ENCODE assay signal across 8 cellular contexts in genomic region chr19:19192910-19193423, GRCh38. TPM values are rescaled to one million over a fixed set of nuclear protein-coding genes. Genes with fewer than 3 reads are reported as not detected.
A peak's percentile ranks its signal among the peaks of the same experiment; 100 is the strongest.
DNase-seq lines count a peak whose midpoint lies in the region; ATAC-seq and TF ChIP-seq lines count a peak whose summit lies in the region.

No MANE protein-coding gene starts in this region.

- intact Hi-C loops in Panc1 (cut with micrococcal nuclease; ENCODE audit: unreplicated experiment) = no loop called here

- TF ChIP-seq CTCF in Panc1 (IDR thresholded peaks at IDR 0.05) (no peak), epithelial cell of proximal tubule (conservative IDR thresholded peaks at IDR 0.05; ENCODE audit: low read depth, low read length) (no peak)

- peak overlapping the region; percentile 91 for H2AFZ ChIP-seq in trophoblast cell (ENCODE audit: insufficient read depth, low read length, poor library complexity)

- H2AK5ac ChIP-seq in trophoblast cell (ENCODE audit: low read length) = no peak overlapping the region

- H4K12ac ChIP-seq in trophoblast cell (ENCODE audit: low read depth, low read length) = peak overlapping the region; percentile 93

- H2BK120ac ChIP-seq in trophoblast cell (ENCODE audit: insufficient read depth, low read length, poor library complexity) = peak overlapping the region; percentile 76

- WGBS in trophoblast cell (ENCODE audit: extremely low coverage, insufficient coverage, insufficient read length) = no CpG with 5 or more reads among the region's 22 CpGs

- TF ChIP-seq POLR2A in GM19099 (IDR thresholded peaks at IDR 0.05; ENCODE audit: extremely low read depth, insufficient read length, low read depth) = peak; percentile 65

- H3K79me1 ChIP-seq in trophoblast cell (ENCODE audit: low read length) = peaks cover 10% of the 10 kb centered on the region

- peak overlapping the region; percentile 94 for H4K8ac ChIP-seq in trophoblast cell (ENCODE audit: low read depth, low read length)

- H3K36me3 ChIP-seq in Panc1 (ENCODE audit: control insufficient read depth, insufficient read depth, low read length) (no peaks in the 10 kb centered on the region; the same call in 1 of the 2 replicates), trophoblast cell (ENCODE audit: control insufficient read depth in 1 of 2, insufficient read depth in 2 of 2, low read length in 2 of 2) (peaks cover 19 to 23% of the 10 kb centered on the region in 2 experiments)

- DNase-seq in Panc1 (ENCODE audit: low read depth, low spot score) = no peak
- DNase-seq in epithelial cell of proximal tubule (ENCODE audit: low read depth) = no peak
- DNase-seq in trophoblast cell = no peak
- DNase-seq in HuH-7.5 (ENCODE audit: low spot score) = no peak
- no peak for DNase-seq in Kasumi-1 (lab: John Stamatoyannopoulos, UW)
- no peak for DNase-seq in NCI-H345 treated with DMSO at 0.1 percent for 48 hours (lab: John Stamatoyannopoulos, UW; ENCODE audit: unreplicated experiment)
- DNase-seq in DMS114 treated with DMSO at 0.1 percent for 48 hours (lab: John Stamatoyannopoulos, UW; ENCODE audit: unreplicated experiment) = no peak

- no peaks in the 10 kb centered on the region for H3K27me3 ChIP-seq in Panc1 (ENCODE audit: control insufficient read depth, insufficient read depth, low read length)
- no peaks in the 10 kb centered on the region for H3K27me3 ChIP-seq in trophoblast cell (ENCODE audit: insufficient read depth, low read length)

- TSS peak; percentile 91 for BruUV-seq in Panc1 (replicated peaks; lab: Mats Ljungman, UMichigan)

- CTCF ChIA-PET in Panc1 (lab: Charles Lee) = no interaction called here

- peak overlapping the region; percentile 89 for H4K91ac ChIP-seq in trophoblast cell (ENCODE audit: low read depth, low read length)

- H3K4me1 ChIP-seq in Panc1 (ENCODE audit: control insufficient read depth, insufficient read depth, low read length) (no peaks in the 10 kb centered on the region), trophoblast cell (ENCODE audit: control insufficient read depth in 1 of 2, insufficient read depth in 2 of 2, low read length in 2 of 2) (peaks cover 0 to 4% of the 10 kb centered on the region in 2 experiments)

- H2BK12ac ChIP-seq in trophoblast cell (ENCODE audit: low read length) = no peak overlapping the region

- peak overlapping the region; percentile 54 for H3K4me2 ChIP-seq in trophoblast cell (ENCODE audit: low read length)

- POLR2A ChIA-PET in Panc1 (lab: Charles Lee) = interaction anchor here (0.6 to 0.7 kb wide), 2 partner anchors 11 to 19 kb away, joined by 7 read pairs; partner anchors contain the start of gene NCAN

- peak overlapping the region; percentile 65 for H3K4ac ChIP-seq in trophoblast cell (ENCODE audit: low read depth, low read length)

- in situ Hi-C loops in Panc1 (cut with HindIII; ENCODE audit: low pct_unique_long_range_greater_than_20kb, low sequenced_read_pairs) = no loop called here

- peak; percentile 5; the same call in 1 of the 2 replicates for ATAC-seq in Panc1

- H3K9me3 ChIP-seq in Panc1 (ENCODE audit: control insufficient read depth, insufficient read depth, low read depth, low read length) (no peaks in the 10 kb centered on the region), trophoblast cell (ENCODE audit: insufficient read depth, low read depth, low read length) (no peaks in the 10 kb centered on the region)

- H3K4me3 ChIP-seq in Panc1 (ENCODE audit: low read depth in 2 of 2, low read length in 2 of 2) (peak overlapping the region; percentile 74 to 76), epithelial cell of proximal tubule (ENCODE audit: low read depth, low read length) (peak overlapping the region; percentile 100), trophoblast cell (ENCODE audit: low read depth, low read length) (peak overlapping the region; percentile 83)

- peaks cover 13% of the 10 kb centered on the region for H3K79me2 ChIP-seq in trophoblast cell (ENCODE audit: control insufficient read depth, insufficient read depth, low read length, poor library complexity)

- H3K23ac ChIP-seq in trophoblast cell (ENCODE audit: low read length) = no peak overlapping the region

- H3K18ac ChIP-seq in trophoblast cell (ENCODE audit: low read length) = peak overlapping the region; percentile 92

- peak overlapping the region; percentile 91 for H3K9ac ChIP-seq in trophoblast cell (ENCODE audit: low read length)

- H3K27ac ChIP-seq in Panc1 (ENCODE audit: low read length) = peak overlapping the region; percentile 94
- no peak overlapping the region for H3K27ac ChIP-seq in trophoblast cell (ENCODE audit: low read depth, low read length)

- peak overlapping the region; percentile 87 for H2BK5ac ChIP-seq in trophoblast cell (ENCODE audit: low read depth, low read length, poor library complexity)

- H3K14ac ChIP-seq in trophoblast cell (ENCODE audit: low read length) = peak overlapping the region; percentile 94

RNA-seq across cellular contexts. Expression of gene RFXANK, which starts 0.9 kb away (rescaled TPM):
- 92.3 TPM for total RNA-seq in Panc1 (2021; ENCODE audit: unreplicated experiment)
- polyA plus RNA-seq in Panc1 (2012; ENCODE audit: insufficient read length) = 129 TPM
- 87.5 and 95.8 TPM in 2 replicates for total RNA-seq in epithelial cell of proximal tubule
- polyA plus RNA-seq in trophoblast cell (2013) = 108 and 112 TPM in 2 replicates

RNA-seq across cellular contexts. Expression of gene BORCS8, which starts 1.0 kb away (rescaled TPM):
- total RNA-seq in Panc1 (2021; ENCODE audit: unreplicated experiment) (37.8 TPM), epithelial cell of proximal tubule (26.0 and 27.4 TPM in 2 replicates)
- 43.0 TPM for polyA plus RNA-seq in Panc1 (2012; ENCODE audit: insufficient read length)
- polyA plus RNA-seq in trophoblast cell (2013) = 18.6 and 19.2 TPM in 2 replicates

RNA-seq across cellular contexts. Expression of gene NR2C2AP, which starts 10.2 kb away (rescaled TPM):
- total RNA-seq in Panc1 (2021; ENCODE audit: unreplicated experiment) (42.1 TPM), epithelial cell of proximal tubule (25.9 and 28.5 TPM in 2 replicates)
- 24.2 TPM for polyA plus RNA-seq in Panc1 (2012; ENCODE audit: insufficient read length)
- polyA plus RNA-seq in trophoblast cell (2013) = 9.3 and 10.1 TPM in 2 replicates

RNA-seq across cellular contexts. Expression of gene NCAN, which starts 18.8 kb away (rescaled TPM):
- 0.15 TPM for total RNA-seq in Panc1 (2021; ENCODE audit: unreplicated experiment)
- 0.16 TPM for polyA plus RNA-seq in Panc1 (2012; ENCODE audit: insufficient read length)
- not detected in 2 replicates for total RNA-seq in epithelial cell of proximal tubule
- 0.01 TPM in 2 replicates for polyA plus RNA-seq in trophoblast cell (2013)

RNA-seq across cellular contexts. Expression of gene MEF2B, which starts 22.9 kb away (rescaled TPM):
- total RNA-seq in Panc1 (2021; ENCODE audit: unreplicated experiment) (1.1 TPM), epithelial cell of proximal tubule (not detected in 2 replicates)
- 0.68 TPM for polyA plus RNA-seq in Panc1 (2012; ENCODE audit: insufficient read length)
- 1.1 and 1.2 TPM in 2 replicates for polyA plus RNA-seq in trophoblast cell (2013)
